Comparison of ENCODE assay signal across 8 cellular contexts in the genomic region with DNA sequence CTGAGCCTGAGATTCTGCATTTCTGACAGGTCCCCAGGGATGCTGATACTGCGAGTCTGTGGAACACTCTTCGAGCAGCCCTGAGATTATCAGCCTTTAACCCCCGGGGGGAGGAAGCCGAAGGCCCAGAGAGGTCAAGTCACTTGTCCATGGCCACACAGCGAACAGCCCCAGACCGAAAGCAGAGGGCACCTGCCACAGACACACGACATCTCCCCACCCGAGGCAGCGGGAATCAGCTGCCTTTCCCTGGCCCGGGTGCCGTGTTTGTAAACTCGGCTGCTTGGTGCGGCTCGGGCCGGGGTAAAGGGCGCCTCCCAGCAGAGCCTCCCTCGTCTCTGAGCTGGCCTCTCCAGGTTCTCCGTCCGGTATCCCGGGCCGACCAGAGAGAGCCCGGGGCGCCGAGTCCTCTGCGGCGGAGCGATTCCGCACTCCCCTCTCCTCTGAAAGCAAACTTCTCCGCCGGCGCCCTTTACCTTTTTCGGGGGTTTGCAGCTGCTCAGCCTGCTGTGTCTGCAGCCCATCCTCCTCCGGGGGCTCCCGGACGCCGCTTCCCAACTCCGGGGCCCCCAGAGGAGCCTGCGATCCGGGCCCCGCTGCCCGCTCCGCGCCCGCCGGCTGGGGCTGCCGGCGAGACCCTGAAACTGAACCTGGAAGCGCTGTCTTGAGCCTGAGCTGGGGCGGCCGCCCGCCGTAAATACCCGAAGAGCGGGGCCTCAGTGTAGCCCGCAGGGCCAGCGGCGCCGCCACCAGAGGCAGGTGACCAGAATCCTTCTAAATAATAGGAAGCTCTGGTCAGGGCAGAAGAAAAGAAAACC. TPM values are rescaled to one million over a fixed set of nuclear protein-coding genes. Genes with fewer than 3 reads are reported as not detected.
DNase-seq lines count a peak whose midpoint lies in the region; ATAC-seq and TF ChIP-seq lines count a peak whose summit lies in the region.

Gene CCDC69 (minus strand): TSS at position 646 of the 818 bp plus-strand sequence. CDS start 122 bp downstream, at position 524.

- no peaks in the 10 kb centered on the region for H3K36me3 ChIP-seq in BJ (ENCODE audit: control insufficient read depth, insufficient read depth, low read length)

- peaks cover 26% of the 10 kb centered on the region for H3K36me3 Mint-ChIP-seq in activated CD8-positive, alpha-beta T cell treated with anti-CD3 and anti-CD28 coated beads for 36 hours (ENCODE audit: low read depth)
- no peaks in the 10 kb centered on the region for H3K36me3 Mint-ChIP-seq in endothelial cell (ENCODE audit: low read depth, unreplicated experiment)

- TF ChIP-seq CTCF in BJ (IDR thresholded peaks at IDR 0.05; ENCODE audit: insufficient read depth, low read depth, low read length), result peak; percentile 41
- no peak for TF ChIP-seq CTCF in activated CD8-positive, alpha-beta T cell treated with anti-CD3 and anti-CD28 coated beads for 36 hours (IDR thresholded peaks at IDR 0.05)
- no peak for TF ChIP-seq CTCF in endothelial cell (IDR thresholded peaks at IDR 0.05; ENCODE audit: unreplicated experiment)

- no peaks in the 10 kb centered on the region for H3K27me3 ChIP-seq in BJ (ENCODE audit: control insufficient read depth, insufficient read depth, low read length)

- POLR2A ChIA-PET in BJ (lab: Charles Lee), result interaction anchor here (0.5 to 0.7 kb wide), 3 partner anchors 29 to 457 kb away, joined by 3 to 14 read pairs (median 4); no protein-coding TSS in a partner anchor
- POLR2A ChIA-PET in activated CD8-positive, alpha-beta T cell treated with anti-CD3 and anti-CD28 coated beads for 36 hours (lab: Charles Lee), result interaction anchor here (0.6 to 4.6 kb wide), 14 partner anchors 11 to 445 kb away, joined by 3 to 85 read pairs (median 4); partner anchors contain the start of gene SMIM3

- intact Hi-C loops in activated CD8-positive, alpha-beta T cell treated with anti-CD3 and anti-CD28 coated beads for 36 hours (cut with micrococcal nuclease), result no loop called here

- H3K4me3 ChIP-seq in BJ (ENCODE audit: low read depth, low read length), result peak within 1 kb of the TSS; percentile 61

- H3K9me3 Mint-ChIP-seq in activated CD8-positive, alpha-beta T cell treated with anti-CD3 and anti-CD28 coated beads for 36 hours, result no peaks in the 10 kb centered on the region
- H3K9me3 Mint-ChIP-seq in endothelial cell (ENCODE audit: unreplicated experiment), result no peaks in the 10 kb centered on the region

- CTCF ChIA-PET in BJ (lab: Yijun Ruan, JAX), result interaction anchor here (0.6 to 1.9 kb wide), 7 partner anchors 9 to 97 kb away, joined by 3 to 11 read pairs (median 3); no protein-coding TSS in a partner anchor
- CTCF ChIA-PET in activated CD8-positive, alpha-beta T cell treated with anti-CD3 and anti-CD28 coated beads for 36 hours (lab: Charles Lee), result interaction anchor here (0.7 to 10.9 kb wide), 19 partner anchors 10 to 172 kb away, joined by 3 to 83 read pairs (median 4); partner anchors contain the start of gene GM2A

- no peaks in the 10 kb centered on the region for H3K27me3 Mint-ChIP-seq in activated CD8-positive, alpha-beta T cell treated with anti-CD3 and anti-CD28 coated beads for 36 hours
- peaks cover 12% of the 10 kb centered on the region for H3K27me3 Mint-ChIP-seq in endothelial cell (ENCODE audit: unreplicated experiment)

- H3K4me3 Mint-ChIP-seq in activated CD8-positive, alpha-beta T cell treated with anti-CD3 and anti-CD28 coated beads for 36 hours, result peak within 1 kb of the TSS; percentile 92
- no peak within 1 kb of the TSS for H3K4me3 Mint-ChIP-seq in endothelial cell (ENCODE audit: unreplicated experiment)

- H3K4me1 Mint-ChIP-seq in activated CD8-positive, alpha-beta T cell treated with anti-CD3 and anti-CD28 coated beads for 36 hours (ENCODE audit: low read depth), result peaks cover 55% of the 10 kb centered on the region
- H3K4me1 Mint-ChIP-seq in endothelial cell (ENCODE audit: unreplicated experiment), result no peaks in the 10 kb centered on the region

- DNase-seq in BJ (ENCODE audit: low read depth) (peak; percentile 4), NCI-H69 (lab: John Stamatoyannopoulos, UW) (peak; percentile 60), endothelial cell (ENCODE audit: low spot score) (peak; percentile 79), mesenteric fat pad (ENCODE audit: low spot score) (peak; percentile 92)
- DNase-seq in activated CD8-positive, alpha-beta T cell treated with anti-CD3 and anti-CD28 coated beads for 36 hours, result peak; percentile 75
- DNase-seq in stimulated activated naive CD4-positive, alpha-beta T cell treated with Interleukin-2 at 50 U/mL for 16 hours (lab: John Stamatoyannopoulos, UW), result peak; percentile 55

- ATAC-seq in GM18870 (IDR thresholded peaks at IDR 0.05; ENCODE audit: unreplicated experiment) (peak; percentile 52), HG03095 (IDR thresholded peaks at IDR 0.05; ENCODE audit: unreplicated experiment) (peak; percentile 65)
- peak; percentile 52 for ATAC-seq in activated CD8-positive, alpha-beta T cell treated with anti-CD3 and anti-CD28 coated beads for 36 hours

- peak within 1 kb of the TSS; percentile 94 for H3K27ac Mint-ChIP-seq in activated CD8-positive, alpha-beta T cell treated with anti-CD3 and anti-CD28 coated beads for 36 hours
- H3K27ac Mint-ChIP-seq in endothelial cell (ENCODE audit: unreplicated experiment), result no peak within 1 kb of the TSS

RNA-seq across cellular contexts. Expression of gene CCDC69, which starts in this region (rescaled TPM):
- 0.93 and 1.0 TPM in 2 replicates for polyA plus RNA-seq in BJ (2011; rRNA removed)
- 0.41 and 0.62 TPM in 2 replicates for polyA minus RNA-seq in BJ (2011; rRNA and poly(A)+ RNA removed)
- total RNA-seq in activated CD8-positive, alpha-beta T cell treated with anti-CD3 and anti-CD28 coated beads for 36 hours, result 10 to 100 TPM; 33.0 to 34.5 TPM
- total RNA-seq in endothelial cell (ENCODE audit: unreplicated experiment) (1.2 TPM), mesenteric fat pad (184 TPM)

Comparison
In these comparisons a context has a peak if more than half of its experiments do, and no peak if none do; other contexts are left out.
1. Peak in every context shown above with its lines: DNase-seq, ATAC-seq and H3K4me3 ChIP-seq.
2. RNA of gene CCDC69 (total RNA-seq): 184 TPM in mesenteric fat pad (single experiment) and 33.0 to 34.5 TPM in activated CD8-positive, alpha-beta T cell treated with anti-CD3 and anti-CD28 coated beads for 36 hours; 1.2 TPM in endothelial cell (single experiment); every median in the first group is over 10 times any median in the second.
3. DNase-seq: peak in every context shown above with its lines; median percentile 92 in mesenteric fat pad; 79 in endothelial cell; 75 in activated CD8-positive, alpha-beta T cell treated with anti-CD3 and anti-CD28 coated beads for 36 hours; 60 in NCI-H69; 55 in stimulated activated naive CD4-positive, alpha-beta T cell treated with Interleukin-2 at 50 U/mL for 16 hours; 4 in BJ.